ENCODE assay signal across 22 cellular contexts in the genomic region with DNA sequence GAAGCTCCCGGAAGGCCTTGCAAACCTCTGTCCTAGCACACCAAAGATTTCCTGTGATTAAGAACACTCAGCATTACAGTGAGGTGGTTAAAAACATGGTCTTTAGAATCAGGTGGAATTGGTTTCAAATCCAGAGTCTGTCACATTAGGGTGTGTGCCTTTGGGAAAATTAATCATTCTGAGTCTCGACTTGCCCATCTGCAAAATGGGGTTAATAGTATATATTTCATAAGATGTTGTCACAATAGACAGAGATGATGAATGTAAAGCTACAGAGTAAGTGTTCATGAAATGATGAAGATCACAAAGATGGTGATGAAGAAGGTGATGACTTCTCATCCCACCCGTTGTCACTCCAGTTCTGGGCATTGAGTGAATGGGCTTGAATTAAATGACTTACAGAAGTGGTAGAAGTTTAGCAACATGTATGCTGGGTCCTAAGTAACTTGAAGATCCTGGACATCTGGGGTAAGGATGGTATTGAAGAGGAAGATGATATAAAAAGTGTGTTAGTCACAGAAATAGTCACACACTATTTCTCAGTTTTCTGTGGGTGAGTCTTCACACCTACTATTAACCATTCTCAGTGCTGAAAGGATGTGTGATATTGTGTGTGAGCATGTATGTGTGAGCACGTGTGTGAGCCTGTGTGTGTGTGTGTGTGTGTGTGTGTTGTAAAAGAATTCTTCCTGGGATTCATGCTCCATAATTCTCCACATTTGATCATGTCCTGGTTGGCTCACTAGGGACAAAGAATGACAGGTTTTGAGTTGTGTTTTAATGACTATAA. TPM values are rescaled to one million over a fixed set of nuclear protein-coding genes. Genes with fewer than 3 reads are reported as not detected.
DNase-seq lines count a peak whose midpoint lies in the region; ATAC-seq and TF ChIP-seq lines count a peak whose summit lies in the region.
"Had no signal": no experiment of that assay in that cellular context is flagged by ENCODE, and none has a peak within 500 bp of the region (broad histone marks: within the 10 kb centered on the region; RNA-seq: fewer than 3 reads in every experiment).

No MANE protein-coding gene starts in this region.

- ATAC-seq in T-cell (replicated peaks in 1 of 4) (no peak), GM18520 (IDR thresholded peaks at IDR 0.05; ENCODE audit: unreplicated experiment) (no peak)
- no peak for ATAC-seq in central memory CD8-positive, alpha-beta T cell (replicated peaks; ENCODE audit: extremely low read depth, poor library complexity, severe bottlenecking)

- H3K4me1 ChIP-seq in spleen = peaks cover 10 to 78% (median 35%) of the 10 kb centered on the region in 6 donors

- TF ChIP-seq CTCF in spleen (IDR thresholded peaks at IDR 0.05 in 8 of 11, conservative IDR thresholded peaks at IDR 0.05 in 3 of 11) = no peak

- H3K9me3 Mint-ChIP-seq in activated naive CD4-positive, alpha-beta T cell treated with anti-CD3 and anti-CD28 coated beads, Interleukin-2, amount 50 U/mL, for 24 hours = no peaks in the 10 kb centered on the region
- H3K9me3 Mint-ChIP-seq in activated naive CD4-positive, alpha-beta T cell treated with anti-CD3 and anti-CD28 coated beads, Interleukin-2, amount 10 ng/mL, durations not matched to agents 7 days and 5 days = no peaks in the 10 kb centered on the region
- no peaks in the 10 kb centered on the region for H3K9me3 Mint-ChIP-seq in T-cell
- no peaks in the 10 kb centered on the region for H3K9me3 Mint-ChIP-seq in central memory CD8-positive, alpha-beta T cell
- H3K9me3 Mint-ChIP-seq: neural crest cell had no signal

- H3K27me3 Mint-ChIP-seq in activated naive CD4-positive, alpha-beta T cell treated with anti-CD3 and anti-CD28 coated beads, Interleukin-2, amount 50 U/mL, for 24 hours = no peaks in the 10 kb centered on the region
- no peaks in the 10 kb centered on the region for H3K27me3 Mint-ChIP-seq in activated naive CD4-positive, alpha-beta T cell treated with anti-CD3 and anti-CD28 coated beads, Interleukin-2, amount 10 ng/mL, durations not matched to agents 7 days and 5 days
- no peaks in the 10 kb centered on the region for H3K27me3 Mint-ChIP-seq in T-cell
- no peaks in the 10 kb centered on the region for H3K27me3 Mint-ChIP-seq in central memory CD8-positive, alpha-beta T cell

- CTCF ChIA-PET in activated naive CD4-positive, alpha-beta T cell treated with anti-CD3 and anti-CD28 coated beads, Interleukin-2, amount 10 ng/mL, durations not matched to agents 7 days and 5 days (lab: Charles Lee) = no interaction called here
- CTCF ChIA-PET in T-cell (lab: Charles Lee) = interaction anchor here in 1 of 2 donors (0.9 kb wide), 1 partner anchor 28 kb away, joined by 3 read pairs; a partner anchor contains a TSS

- TF ChIP-seq POLR2A in spleen (IDR thresholded peaks at IDR 0.05) = no peak

- H3K27ac Mint-ChIP-seq in activated naive CD4-positive, alpha-beta T cell treated with anti-CD3 and anti-CD28 coated beads, Interleukin-2, amount 50 U/mL, for 24 hours = peak overlapping the region; percentile 25
- H3K27ac Mint-ChIP-seq in activated naive CD4-positive, alpha-beta T cell treated with anti-CD3 and anti-CD28 coated beads, Interleukin-2, amount 10 ng/mL, durations not matched to agents 7 days and 5 days = no peak overlapping the region
- peak overlapping the region; percentile 49 to 83 for H3K27ac Mint-ChIP-seq in T-cell
- H3K27ac Mint-ChIP-seq in central memory CD8-positive, alpha-beta T cell (ENCODE audit: low read depth) = peak overlapping the region; percentile 86
- H3K27ac Mint-ChIP-seq: type B pancreatic cell had no signal

- peaks cover 46% of the 10 kb centered on the region for H3K4me1 Mint-ChIP-seq in activated naive CD4-positive, alpha-beta T cell treated with anti-CD3 and anti-CD28 coated beads, Interleukin-2, amount 50 U/mL, for 24 hours
- H3K4me1 Mint-ChIP-seq in activated naive CD4-positive, alpha-beta T cell treated with anti-CD3 and anti-CD28 coated beads, Interleukin-2, amount 10 ng/mL, durations not matched to agents 7 days and 5 days = peaks cover 45% of the 10 kb centered on the region
- peaks cover 62 to 88% (median 76%) of the 10 kb centered on the region in 3 donors for H3K4me1 Mint-ChIP-seq in T-cell
- H3K4me1 Mint-ChIP-seq in central memory CD8-positive, alpha-beta T cell = peaks cover 83% of the 10 kb centered on the region

- H3K4me3 Mint-ChIP-seq in activated naive CD4-positive, alpha-beta T cell treated with anti-CD3 and anti-CD28 coated beads, Interleukin-2, amount 50 U/mL, for 24 hours = peak overlapping the region; percentile 12
- no peak overlapping the region for H3K4me3 Mint-ChIP-seq in activated naive CD4-positive, alpha-beta T cell treated with anti-CD3 and anti-CD28 coated beads, Interleukin-2, amount 10 ng/mL, durations not matched to agents 7 days and 5 days
- peak overlapping the region in 1 of 3 donors; percentile 13 for H3K4me3 Mint-ChIP-seq in T-cell
- H3K4me3 Mint-ChIP-seq in central memory CD8-positive, alpha-beta T cell = peak overlapping the region; percentile 0
- H3K4me3 Mint-ChIP-seq: neural crest cell, type B pancreatic cell had no signal

- H3K36me3 Mint-ChIP-seq in activated naive CD4-positive, alpha-beta T cell treated with anti-CD3 and anti-CD28 coated beads, Interleukin-2, amount 50 U/mL, for 24 hours = peaks cover 14% of the 10 kb centered on the region
- H3K36me3 Mint-ChIP-seq in activated naive CD4-positive, alpha-beta T cell treated with anti-CD3 and anti-CD28 coated beads, Interleukin-2, amount 10 ng/mL, durations not matched to agents 7 days and 5 days = peaks cover 55% of the 10 kb centered on the region
- peaks cover 32% of the 10 kb centered on the region for H3K36me3 Mint-ChIP-seq in T-cell
- H3K36me3 Mint-ChIP-seq in central memory CD8-positive, alpha-beta T cell (ENCODE audit: insufficient read depth) = peaks cover 23% of the 10 kb centered on the region
- H3K36me3 Mint-ChIP-seq: type B pancreatic cell had no signal

- peak overlapping the region in 6 of 8 donors; percentile 18 to 83 (median 56) for H3K27ac ChIP-seq in spleen
- H3K27ac ChIP-seq: parathyroid adenoma, RWPE1 had no signal

- H3K9me3 ChIP-seq in spleen = no peaks in the 10 kb centered on the region

- intact Hi-C loops in spleen (cut with DNase I; ENCODE audit: low total_unique reads) = no loop called here

- no peak overlapping the region for H3K4me3 ChIP-seq in spleen

- H3K27me3 ChIP-seq in spleen (replicated peaks in 1 of 7) = no peaks in the 10 kb centered on the region

- 85 to 92% (median 88%) methylated on average over 4 of the region's 4 CpGs for WGBS in spleen, 5 donors

- DNase-seq in activated naive CD4-positive, alpha-beta T cell treated with anti-CD3 and anti-CD28 coated beads, Interleukin-2, amount 10 ng/mL, durations not matched to agents 7 days and 5 days = no peak
- no peak for DNase-seq in T-cell
- DNase-seq in central memory CD8-positive, alpha-beta T cell (ENCODE audit: low spot score in 2 of 2) = no peak
- no peak for DNase-seq in spleen
- DNase-seq in C1 segment of cervical spinal cord (lab: John Stamatoyannopoulos, UW) = no peak
- no peak for DNase-seq in HT-29 (ENCODE audit: low spot score)
- DNase-seq: activated CD4-positive, alpha-beta T cell treated with anti-CD3 and anti-CD28 coated beads for 48 hours; activated CD8-positive, alpha-beta memory T cell treated with anti-CD3 and anti-CD28 coated beads, Interleukin-2, amount 50 U/mL, for 48 hours; activated gamma-delta T cell; effector CD4-positive, alpha-beta T cell; head of caudate nucleus; kidney; NCI-H1417; NCI-H2107; NCI-H774; substantia nigra had no signal

- H3K36me3 ChIP-seq in spleen = peaks cover 0 to 34% (median 2%) of the 10 kb centered on the region in 6 donors

- POLR2A ChIA-PET in T-cell (lab: Charles Lee) = interaction anchor here (0.7 kb wide), 2 partner anchors 10 to 126 kb away, joined by 3 to 4 read pairs; no protein-coding TSS in a partner anchor

RNA-seq across cellular contexts. Expression of a gene that starts 28.0 kb away (rescaled TPM):
- total RNA-seq in T-cell (10 to 100 TPM; 30.8 to 55.3 (median 33.7) TPM), spleen (100 to 1,000 TPM in 6 of 7 donors, 10 to 100 TPM in 1; 94.1 to 208 (median 124) TPM)
- polyA plus RNA-seq in spleen = 10 to 100 TPM; 16.1 to 21.3 (median 18.2) TPM
- total RNA-seq in HT-29 (2014; rRNA removed; shearing (Covaris generic)) = 35.4 and 36.4 TPM in 2 replicates
